Comparison of ENCODE assay signal across 1 cellular context in the genomic region with DNA sequence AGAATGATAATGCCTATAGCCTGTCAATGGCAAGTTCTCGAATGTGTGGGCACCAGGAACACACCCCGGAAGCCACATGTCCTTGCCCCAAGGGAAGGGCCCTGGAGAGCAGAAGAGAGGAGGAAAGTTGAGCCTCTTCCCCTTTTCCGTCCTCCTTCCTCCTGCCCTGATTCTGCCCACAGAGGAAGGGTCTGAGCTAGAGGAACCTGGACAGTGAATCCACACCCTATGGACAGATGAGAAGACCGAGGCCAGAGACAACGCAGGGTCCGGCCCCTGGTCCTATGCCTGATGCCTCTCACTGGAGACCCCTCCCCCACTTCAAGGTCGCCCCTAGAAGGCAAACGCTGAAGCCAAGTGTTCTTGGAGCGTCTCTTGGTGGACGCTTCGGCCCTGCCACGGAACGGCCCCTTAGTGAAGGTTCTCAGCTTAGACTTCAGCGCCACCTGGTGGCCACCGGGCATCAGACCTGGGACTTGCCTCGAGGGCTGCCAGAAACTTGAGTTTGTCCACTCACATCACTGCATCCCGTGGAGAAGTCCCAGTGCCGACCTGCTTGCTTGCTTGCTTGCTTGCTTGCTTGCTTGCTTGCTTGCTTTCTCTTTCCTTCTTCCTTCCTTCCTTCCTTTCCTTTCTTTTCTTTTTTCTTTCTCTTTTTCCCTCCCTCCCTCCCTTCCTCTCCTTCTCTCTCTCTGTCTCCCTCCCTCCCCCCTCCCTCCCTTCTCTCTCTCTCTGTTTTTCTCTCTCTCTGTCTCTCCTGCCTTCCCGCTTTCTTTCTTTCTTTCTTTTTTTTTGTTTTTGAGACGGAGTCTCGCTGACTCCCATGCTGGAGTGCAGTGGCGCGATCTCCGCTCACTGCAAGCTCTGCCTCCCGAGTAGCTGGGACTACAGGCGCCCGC.
A peak's percentile ranks its signal among the peaks of the same experiment; 100 is the strongest.
TF ChIP-seq lines count a peak whose summit lies in the region.

No MANE protein-coding gene starts in this region.

TF ChIP-seq in GM12878, 131 proteins besides CTCF, POLR2A, EP300 and RAD21 (continued from another document and continues in another):
- TF ChIP-seq, protein P1, sequence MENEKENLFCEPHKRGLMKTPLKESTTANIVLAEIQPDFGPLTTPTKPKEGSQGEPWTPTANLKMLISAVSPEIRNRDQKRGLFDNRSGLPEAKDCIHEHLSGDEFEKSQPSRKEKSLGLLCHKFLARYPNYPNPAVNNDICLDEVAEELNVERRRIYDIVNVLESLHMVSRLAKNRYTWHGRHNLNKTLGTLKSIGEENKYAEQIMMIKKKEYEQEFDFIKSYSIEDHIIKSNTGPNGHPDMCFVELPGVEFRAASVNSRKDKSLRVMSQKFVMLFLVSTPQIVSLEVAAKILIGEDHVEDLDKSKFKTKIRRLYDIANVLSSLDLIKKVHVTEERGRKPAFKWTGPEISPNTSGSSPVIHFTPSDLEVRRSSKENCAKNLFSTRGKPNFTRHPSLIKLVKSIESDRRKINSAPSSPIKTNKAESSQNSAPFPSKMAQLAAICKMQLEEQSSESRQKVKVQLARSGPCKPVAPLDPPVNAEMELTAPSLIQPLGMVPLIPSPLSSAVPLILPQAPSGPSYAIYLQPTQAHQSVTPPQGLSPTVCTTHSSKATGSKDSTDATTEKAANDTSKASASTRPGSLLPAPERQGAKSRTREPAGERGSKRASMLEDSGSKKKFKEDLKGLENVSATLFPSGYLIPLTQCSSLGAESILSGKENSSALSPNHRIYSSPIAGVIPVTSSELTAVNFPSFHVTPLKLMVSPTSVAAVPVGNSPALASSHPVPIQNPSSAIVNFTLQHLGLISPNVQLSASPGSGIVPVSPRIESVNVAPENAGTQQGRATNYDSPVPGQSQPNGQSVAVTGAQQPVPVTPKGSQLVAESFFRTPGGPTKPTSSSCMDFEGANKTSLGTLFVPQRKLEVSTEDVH (IDR thresholded peaks at IDR 0.05; ENCODE audit: low read depth, partially characterized antibody), result no peak
- TF ChIP-seq, protein P2, sequence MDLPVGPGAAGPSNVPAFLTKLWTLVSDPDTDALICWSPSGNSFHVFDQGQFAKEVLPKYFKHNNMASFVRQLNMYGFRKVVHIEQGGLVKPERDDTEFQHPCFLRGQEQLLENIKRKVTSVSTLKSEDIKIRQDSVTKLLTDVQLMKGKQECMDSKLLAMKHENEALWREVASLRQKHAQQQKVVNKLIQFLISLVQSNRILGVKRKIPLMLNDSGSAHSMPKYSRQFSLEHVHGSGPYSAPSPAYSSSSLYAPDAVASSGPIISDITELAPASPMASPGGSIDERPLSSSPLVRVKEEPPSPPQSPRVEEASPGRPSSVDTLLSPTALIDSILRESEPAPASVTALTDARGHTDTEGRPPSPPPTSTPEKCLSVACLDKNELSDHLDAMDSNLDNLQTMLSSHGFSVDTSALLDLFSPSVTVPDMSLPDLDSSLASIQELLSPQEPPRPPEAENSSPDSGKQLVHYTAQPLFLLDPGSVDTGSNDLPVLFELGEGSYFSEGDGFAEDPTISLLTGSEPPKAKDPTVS (IDR thresholded peaks at IDR 0.05; ENCODE audit: low read depth, low read length), result no peak
- TF ChIP-seq CBX3 (IDR thresholded peaks at IDR 0.05; ENCODE audit: borderline replicate concordance, low read depth) (no peak), RB1 (IDR thresholded peaks at IDR 0.05; ENCODE audit: borderline replicate concordance) (peak; percentile 73; the same call in 1 of the 2 replicates), HCFC1 (IDR thresholded peaks at IDR 0.05; ENCODE audit: low read length) (no peak), MYB (IDR thresholded peaks at IDR 0.05; ENCODE audit: borderline replicate concordance, low read depth, low read length) (no peak), CEBPB (IDR thresholded peaks at IDR 0.05; ENCODE audit: borderline replicate concordance in 1 of 2, low read depth in 2 of 2, low read length in 2 of 2) (no peak), TAF1 (IDR thresholded peaks at IDR 0.05; ENCODE audit: borderline replicate concordance, low read depth, low read length) (no peak), CHD1 (IDR thresholded peaks at IDR 0.05; ENCODE audit: low read depth, low read length) (no peak), MTA3 (IDR thresholded peaks at IDR 0.05; ENCODE audit: borderline replicate concordance, low read length) (no peak), MEF2A (IDR thresholded peaks at IDR 0.05; ENCODE audit: insufficient read depth, low read depth, low read length) (no peak), YBX1 (IDR thresholded peaks at IDR 0.05) (no peak), TARDBP (IDR thresholded peaks at IDR 0.05; ENCODE audit: borderline replicate concordance) (0 out of 2 replicates have a peak, but pooled peaks have one; percentile 38), ESRRA (IDR thresholded peaks at IDR 0.05; ENCODE audit: low read length) (no peak), HDAC6 (IDR thresholded peaks at IDR 0.05; ENCODE audit: unreplicated experiment) (no peak), NFIC (IDR thresholded peaks at IDR 0.05; ENCODE audit: low read depth, low read length) (no peak), RUNX3 (IDR thresholded peaks at IDR 0.05; ENCODE audit: low read length) (peak; percentile 36), ZNF24 (IDR thresholded peaks at IDR 0.05) (no peak), PAX5 (IDR thresholded peaks at IDR 0.05; ENCODE audit: borderline replicate concordance, low read depth, low read length) (no peak), TBL1XR1 (IDR thresholded peaks at IDR 0.05; ENCODE audit: low read depth, low read length) (peak; percentile 36; the same call in 1 of the 2 replicates), SPI1 (IDR thresholded peaks at IDR 0.05; ENCODE audit: borderline replicate concordance, insufficient read depth, low read depth, low read length) (peak; percentile 70), BCL11A (IDR thresholded peaks at IDR 0.05; ENCODE audit: low read depth, low read length) (no peak), ASH2L (IDR thresholded peaks at IDR 0.05; ENCODE audit: borderline replicate concordance, low read depth) (no peak)
- TF ChIP-seq, protein P3, sequence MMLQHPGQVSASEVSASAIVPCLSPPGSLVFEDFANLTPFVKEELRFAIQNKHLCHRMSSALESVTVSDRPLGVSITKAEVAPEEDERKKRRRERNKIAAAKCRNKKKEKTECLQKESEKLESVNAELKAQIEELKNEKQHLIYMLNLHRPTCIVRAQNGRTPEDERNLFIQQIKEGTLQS (IDR thresholded peaks at IDR 0.05; ENCODE audit: borderline replicate concordance, extremely low read depth, low read depth, low read length), result no peak
- TF ChIP-seq, protein P4, sequence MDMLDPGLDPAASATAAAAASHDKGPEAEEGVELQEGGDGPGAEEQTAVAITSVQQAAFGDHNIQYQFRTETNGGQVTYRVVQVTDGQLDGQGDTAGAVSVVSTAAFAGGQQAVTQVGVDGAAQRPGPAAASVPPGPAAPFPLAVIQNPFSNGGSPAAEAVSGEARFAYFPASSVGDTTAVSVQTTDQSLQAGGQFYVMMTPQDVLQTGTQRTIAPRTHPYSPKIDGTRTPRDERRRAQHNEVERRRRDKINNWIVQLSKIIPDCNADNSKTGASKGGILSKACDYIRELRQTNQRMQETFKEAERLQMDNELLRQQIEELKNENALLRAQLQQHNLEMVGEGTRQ (IDR thresholded peaks at IDR 0.05; ENCODE audit: borderline replicate concordance, low read depth, low read length), result no peak
- TF ChIP-seq, protein P5, sequence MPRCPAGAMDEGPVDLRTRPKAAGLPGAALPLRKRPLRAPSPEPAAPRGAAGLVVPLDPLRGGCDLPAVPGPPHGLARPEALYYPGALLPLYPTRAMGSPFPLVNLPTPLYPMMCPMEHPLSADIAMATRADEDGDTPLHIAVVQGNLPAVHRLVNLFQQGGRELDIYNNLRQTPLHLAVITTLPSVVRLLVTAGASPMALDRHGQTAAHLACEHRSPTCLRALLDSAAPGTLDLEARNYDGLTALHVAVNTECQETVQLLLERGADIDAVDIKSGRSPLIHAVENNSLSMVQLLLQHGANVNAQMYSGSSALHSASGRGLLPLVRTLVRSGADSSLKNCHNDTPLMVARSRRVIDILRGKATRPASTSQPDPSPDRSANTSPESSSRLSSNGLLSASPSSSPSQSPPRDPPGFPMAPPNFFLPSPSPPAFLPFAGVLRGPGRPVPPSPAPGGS (IDR thresholded peaks at IDR 0.05; ENCODE audit: borderline replicate concordance, insufficient read depth, low read depth, low read length, poor library complexity, severe bottlenecking), result no peak
- TF ChIP-seq, protein P6, sequence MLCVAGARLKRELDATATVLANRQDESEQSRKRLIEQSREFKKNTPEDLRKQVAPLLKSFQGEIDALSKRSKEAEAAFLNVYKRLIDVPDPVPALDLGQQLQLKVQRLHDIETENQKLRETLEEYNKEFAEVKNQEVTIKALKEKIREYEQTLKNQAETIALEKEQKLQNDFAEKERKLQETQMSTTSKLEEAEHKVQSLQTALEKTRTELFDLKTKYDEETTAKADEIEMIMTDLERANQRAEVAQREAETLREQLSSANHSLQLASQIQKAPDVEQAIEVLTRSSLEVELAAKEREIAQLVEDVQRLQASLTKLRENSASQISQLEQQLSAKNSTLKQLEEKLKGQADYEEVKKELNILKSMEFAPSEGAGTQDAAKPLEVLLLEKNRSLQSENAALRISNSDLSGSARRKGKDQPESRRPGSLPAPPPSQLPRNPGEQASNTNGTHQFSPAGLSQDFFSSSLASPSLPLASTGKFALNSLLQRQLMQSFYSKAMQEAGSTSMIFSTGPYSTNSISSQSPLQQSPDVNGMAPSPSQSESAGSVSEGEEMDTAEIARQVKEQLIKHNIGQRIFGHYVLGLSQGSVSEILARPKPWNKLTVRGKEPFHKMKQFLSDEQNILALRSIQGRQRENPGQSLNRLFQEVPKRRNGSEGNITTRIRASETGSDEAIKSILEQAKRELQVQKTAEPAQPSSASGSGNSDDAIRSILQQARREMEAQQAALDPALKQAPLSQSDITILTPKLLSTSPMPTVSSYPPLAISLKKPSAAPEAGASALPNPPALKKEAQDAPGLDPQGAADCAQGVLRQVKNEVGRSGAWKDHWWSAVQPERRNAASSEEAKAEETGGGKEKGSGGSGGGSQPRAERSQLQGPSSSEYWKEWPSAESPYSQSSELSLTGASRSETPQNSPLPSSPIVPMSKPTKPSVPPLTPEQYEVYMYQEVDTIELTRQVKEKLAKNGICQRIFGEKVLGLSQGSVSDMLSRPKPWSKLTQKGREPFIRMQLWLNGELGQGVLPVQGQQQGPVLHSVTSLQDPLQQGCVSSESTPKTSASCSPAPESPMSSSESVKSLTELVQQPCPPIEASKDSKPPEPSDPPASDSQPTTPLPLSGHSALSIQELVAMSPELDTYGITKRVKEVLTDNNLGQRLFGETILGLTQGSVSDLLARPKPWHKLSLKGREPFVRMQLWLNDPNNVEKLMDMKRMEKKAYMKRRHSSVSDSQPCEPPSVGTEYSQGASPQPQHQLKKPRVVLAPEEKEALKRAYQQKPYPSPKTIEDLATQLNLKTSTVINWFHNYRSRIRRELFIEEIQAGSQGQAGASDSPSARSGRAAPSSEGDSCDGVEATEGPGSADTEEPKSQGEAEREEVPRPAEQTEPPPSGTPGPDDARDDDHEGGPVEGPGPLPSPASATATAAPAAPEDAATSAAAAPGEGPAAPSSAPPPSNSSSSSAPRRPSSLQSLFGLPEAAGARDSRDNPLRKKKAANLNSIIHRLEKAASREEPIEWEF (IDR thresholded peaks at IDR 0.05; ENCODE audit: insufficient replicate concordance, low read depth, low read length), result no peak
- TF ChIP-seq, protein P7, sequence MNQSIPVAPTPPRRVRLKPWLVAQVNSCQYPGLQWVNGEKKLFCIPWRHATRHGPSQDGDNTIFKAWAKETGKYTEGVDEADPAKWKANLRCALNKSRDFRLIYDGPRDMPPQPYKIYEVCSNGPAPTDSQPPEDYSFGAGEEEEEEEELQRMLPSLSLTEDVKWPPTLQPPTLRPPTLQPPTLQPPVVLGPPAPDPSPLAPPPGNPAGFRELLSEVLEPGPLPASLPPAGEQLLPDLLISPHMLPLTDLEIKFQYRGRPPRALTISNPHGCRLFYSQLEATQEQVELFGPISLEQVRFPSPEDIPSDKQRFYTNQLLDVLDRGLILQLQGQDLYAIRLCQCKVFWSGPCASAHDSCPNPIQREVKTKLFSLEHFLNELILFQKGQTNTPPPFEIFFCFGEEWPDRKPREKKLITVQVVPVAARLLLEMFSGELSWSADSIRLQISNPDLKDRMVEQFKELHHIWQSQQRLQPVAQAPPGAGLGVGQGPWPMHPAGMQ (IDR thresholded peaks at IDR 0.05; ENCODE audit: borderline replicate concordance), result no peak
- TF ChIP-seq, protein P8, sequence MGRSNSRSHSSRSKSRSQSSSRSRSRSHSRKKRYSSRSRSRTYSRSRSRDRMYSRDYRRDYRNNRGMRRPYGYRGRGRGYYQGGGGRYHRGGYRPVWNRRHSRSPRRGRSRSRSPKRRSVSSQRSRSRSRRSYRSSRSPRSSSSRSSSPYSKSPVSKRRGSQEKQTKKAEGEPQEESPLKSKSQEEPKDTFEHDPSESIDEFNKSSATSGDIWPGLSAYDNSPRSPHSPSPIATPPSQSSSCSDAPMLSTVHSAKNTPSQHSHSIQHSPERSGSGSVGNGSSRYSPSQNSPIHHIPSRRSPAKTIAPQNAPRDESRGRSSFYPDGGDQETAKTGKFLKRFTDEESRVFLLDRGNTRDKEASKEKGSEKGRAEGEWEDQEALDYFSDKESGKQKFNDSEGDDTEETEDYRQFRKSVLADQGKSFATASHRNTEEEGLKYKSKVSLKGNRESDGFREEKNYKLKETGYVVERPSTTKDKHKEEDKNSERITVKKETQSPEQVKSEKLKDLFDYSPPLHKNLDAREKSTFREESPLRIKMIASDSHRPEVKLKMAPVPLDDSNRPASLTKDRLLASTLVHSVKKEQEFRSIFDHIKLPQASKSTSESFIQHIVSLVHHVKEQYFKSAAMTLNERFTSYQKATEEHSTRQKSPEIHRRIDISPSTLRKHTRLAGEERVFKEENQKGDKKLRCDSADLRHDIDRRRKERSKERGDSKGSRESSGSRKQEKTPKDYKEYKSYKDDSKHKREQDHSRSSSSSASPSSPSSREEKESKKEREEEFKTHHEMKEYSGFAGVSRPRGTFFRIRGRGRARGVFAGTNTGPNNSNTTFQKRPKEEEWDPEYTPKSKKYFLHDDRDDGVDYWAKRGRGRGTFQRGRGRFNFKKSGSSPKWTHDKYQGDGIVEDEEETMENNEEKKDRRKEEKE (IDR thresholded peaks at IDR 0.05), result no peak
- TF ChIP-seq, protein P9, sequence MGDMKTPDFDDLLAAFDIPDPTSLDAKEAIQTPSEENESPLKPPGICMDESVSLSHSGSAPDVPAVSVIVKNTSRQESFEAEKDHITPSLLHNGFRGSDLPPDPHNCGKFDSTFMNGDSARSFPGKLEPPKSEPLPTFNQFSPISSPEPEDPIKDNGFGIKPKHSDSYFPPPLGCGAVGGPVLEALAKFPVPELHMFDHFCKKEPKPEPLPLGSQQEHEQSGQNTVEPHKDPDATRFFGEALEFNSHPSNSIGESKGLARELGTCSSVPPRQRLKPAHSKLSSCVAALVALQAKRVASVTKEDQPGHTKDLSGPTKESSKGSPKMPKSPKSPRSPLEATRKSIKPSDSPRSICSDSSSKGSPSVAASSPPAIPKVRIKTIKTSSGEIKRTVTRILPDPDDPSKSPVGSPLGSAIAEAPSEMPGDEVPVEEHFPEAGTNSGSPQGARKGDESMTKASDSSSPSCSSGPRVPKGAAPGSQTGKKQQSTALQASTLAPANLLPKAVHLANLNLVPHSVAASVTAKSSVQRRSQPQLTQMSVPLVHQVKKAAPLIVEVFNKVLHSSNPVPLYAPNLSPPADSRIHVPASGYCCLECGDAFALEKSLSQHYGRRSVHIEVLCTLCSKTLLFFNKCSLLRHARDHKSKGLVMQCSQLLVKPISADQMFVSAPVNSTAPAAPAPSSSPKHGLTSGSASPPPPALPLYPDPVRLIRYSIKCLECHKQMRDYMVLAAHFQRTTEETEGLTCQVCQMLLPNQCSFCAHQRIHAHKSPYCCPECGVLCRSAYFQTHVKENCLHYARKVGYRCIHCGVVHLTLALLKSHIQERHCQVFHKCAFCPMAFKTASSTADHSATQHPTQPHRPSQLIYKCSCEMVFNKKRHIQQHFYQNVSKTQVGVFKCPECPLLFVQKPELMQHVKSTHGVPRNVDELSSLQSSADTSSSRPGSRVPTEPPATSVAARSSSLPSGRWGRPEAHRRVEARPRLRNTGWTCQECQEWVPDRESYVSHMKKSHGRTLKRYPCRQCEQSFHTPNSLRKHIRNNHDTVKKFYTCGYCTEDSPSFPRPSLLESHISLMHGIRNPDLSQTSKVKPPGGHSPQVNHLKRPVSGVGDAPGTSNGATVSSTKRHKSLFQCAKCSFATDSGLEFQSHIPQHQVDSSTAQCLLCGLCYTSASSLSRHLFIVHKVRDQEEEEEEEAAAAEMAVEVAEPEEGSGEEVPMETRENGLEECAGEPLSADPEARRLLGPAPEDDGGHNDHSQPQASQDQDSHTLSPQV (IDR thresholded peaks at IDR 0.05), result 0 out of 2 replicates have a peak, but pooled peaks have one; percentile 35
